Comparison of ENCODE assay signal across 16 cellular contexts in the genomic region with DNA sequence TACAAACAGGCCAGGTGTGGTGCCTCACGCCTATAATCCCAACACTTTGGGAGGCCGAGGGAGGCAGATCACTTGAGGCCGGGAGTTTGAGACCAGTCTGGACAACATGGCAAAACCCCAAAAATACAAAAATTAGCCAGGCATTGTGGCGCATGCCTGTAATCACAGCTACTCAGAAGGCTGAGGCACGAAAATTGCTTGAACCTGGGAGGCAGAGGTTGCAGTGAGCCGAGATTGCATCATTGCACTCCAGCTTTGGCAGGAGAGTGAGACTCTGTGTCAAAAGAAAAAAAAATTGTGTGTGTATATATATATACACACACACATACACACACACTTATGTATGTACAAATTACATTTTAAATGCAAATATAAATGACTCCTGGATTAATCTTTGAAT.
DNase-seq lines count a peak whose midpoint lies in the region; ATAC-seq and TF ChIP-seq lines count a peak whose summit lies in the region.
"Had no signal": no experiment of that assay in that cellular context is flagged by ENCODE, and none has a peak within 500 bp of the region (broad histone marks: within the 10 kb centered on the region; RNA-seq: fewer than 3 reads in every experiment).

No MANE protein-coding gene starts in this region.

- H3K27me3 Mint-ChIP-seq in activated CD4-positive, alpha-beta T cell treated with anti-CD3 and anti-CD28 coated beads, Interleukin-2, amount 10 ng/mL, durations not matched to agents 7 days and 5 days = no peaks in the 10 kb centered on the region
- H3K27me3 Mint-ChIP-seq in activated T-helper 2 cell treated with anti-CD3 and anti-CD28 coated beads, Interferon-gamma antibody, Interleukin-2, Interleukin-4, amounts not matched to agents 10 μg/mL and 5 μg/mL and 100 μg/mL, durations not matched to agents 14 hours and 24 hours and 36 hours (ENCODE audit: low read depth) = no peaks in the 10 kb centered on the region
- H3K27me3 Mint-ChIP-seq: stimulated activated naive B cell treated with anti-CD40 and anti-IgM and Interleukin-4, amounts not matched to agents 10 μg/mL and 1 μg/mL and 100 μg/mL, for 72 hours had no signal

- peaks cover 35% of the 10 kb centered on the region for H3K36me3 Mint-ChIP-seq in activated CD4-positive, alpha-beta T cell treated with anti-CD3 and anti-CD28 coated beads, Interleukin-2, amount 10 ng/mL, durations not matched to agents 7 days and 5 days (ENCODE audit: low read depth)
- H3K36me3 Mint-ChIP-seq in activated T-helper 2 cell treated with anti-CD3 and anti-CD28 coated beads, Interferon-gamma antibody, Interleukin-2, Interleukin-4, amounts not matched to agents 10 μg/mL and 5 μg/mL and 100 μg/mL, durations not matched to agents 14 hours and 24 hours and 36 hours (ENCODE audit: low read depth) = peaks cover 3% of the 10 kb centered on the region
- peaks cover 5% of the 10 kb centered on the region for H3K36me3 Mint-ChIP-seq in stimulated activated effector memory CD8-positive, alpha-beta T cell treated with anti-CD3 and anti-CD28 coated beads, Interleukin-12 subunit alpha, Interleukin-12 subunit beta, amount 100 ng/mL, for 72 hours

- peak; percentile 9 to 32 for TF ChIP-seq RAD21 in liver (IDR thresholded peaks at IDR 0.05)

- POLR2A ChIA-PET in activated CD4-positive, alpha-beta T cell treated with anti-CD3 and anti-CD28 coated beads, Interleukin-2, amount 10 ng/mL, durations not matched to agents 7 days and 5 days (lab: Charles Lee) = no interaction called here

- H3K4me3 Mint-ChIP-seq in activated CD4-positive, alpha-beta T cell treated with anti-CD3 and anti-CD28 coated beads, Interleukin-2, amount 10 ng/mL, durations not matched to agents 7 days and 5 days = no peak overlapping the region
- H3K4me3 Mint-ChIP-seq in activated T-helper 2 cell treated with anti-CD3 and anti-CD28 coated beads, Interferon-gamma antibody, Interleukin-2, Interleukin-4, amounts not matched to agents 10 μg/mL and 5 μg/mL and 100 μg/mL, durations not matched to agents 14 hours and 24 hours and 36 hours (ENCODE audit: low read depth) = no peak overlapping the region
- H3K4me3 Mint-ChIP-seq in stimulated activated effector memory CD8-positive, alpha-beta T cell treated with anti-CD3 and anti-CD28 coated beads, Interleukin-12 subunit alpha, Interleukin-12 subunit beta, amount 100 ng/mL, for 72 hours = no peak overlapping the region

- intact Hi-C loops in activated T-helper 2 cell treated with anti-CD3 and anti-CD28 coated beads, Interferon-gamma antibody, Interleukin-2, Interleukin-4, amounts not matched to agents 10 μg/mL and 5 μg/mL and 100 μg/mL, durations not matched to agents 14 hours and 24 hours and 36 hours (cut with micrococcal nuclease) = loop anchor here (5.0 kb wide), 1 partner anchor 107 kb away; no protein-coding TSS in a partner anchor

- ATAC-seq in DND-41 (ENCODE audit: insufficient read depth, low read depth) = no peak
- ATAC-seq in HG02870 (IDR thresholded peaks at IDR 0.05; ENCODE audit: unreplicated experiment) = no peak
- no peak for ATAC-seq in stimulated activated effector memory CD8-positive, alpha-beta T cell treated with anti-CD3 and anti-CD28 coated beads, Interleukin-12 subunit alpha, Interleukin-12 subunit beta, amount 100 ng/mL, for 72 hours

- CTCF ChIA-PET in activated CD4-positive, alpha-beta T cell treated with anti-CD3 and anti-CD28 coated beads, Interleukin-2, amount 10 ng/mL, durations not matched to agents 7 days and 5 days (lab: Charles Lee) = interaction anchor here (0.6 to 3.8 kb wide), 2 partner anchors 16 to 34 kb away, joined by 3 to 11 read pairs; no protein-coding TSS in a partner anchor

- H3K9me3 Mint-ChIP-seq in activated CD4-positive, alpha-beta T cell treated with anti-CD3 and anti-CD28 coated beads, Interleukin-2, amount 10 ng/mL, durations not matched to agents 7 days and 5 days = peaks cover 9% of the 10 kb centered on the region
- no peaks in the 10 kb centered on the region for H3K9me3 Mint-ChIP-seq in activated T-helper 2 cell treated with anti-CD3 and anti-CD28 coated beads, Interferon-gamma antibody, Interleukin-2, Interleukin-4, amounts not matched to agents 10 μg/mL and 5 μg/mL and 100 μg/mL, durations not matched to agents 14 hours and 24 hours and 36 hours
- H3K9me3 Mint-ChIP-seq in stimulated activated effector memory CD8-positive, alpha-beta T cell treated with anti-CD3 and anti-CD28 coated beads, Interleukin-12 subunit alpha, Interleukin-12 subunit beta, amount 100 ng/mL, for 72 hours = no peaks in the 10 kb centered on the region
- H3K9me3 Mint-ChIP-seq: HFFc6; stimulated activated naive B cell treated with anti-CD40 and anti-IgM and Interleukin-4, amounts not matched to agents 10 μg/mL and 1 μg/mL and 100 μg/mL, for 72 hours had no signal

- H3K9ac ChIP-seq in DND-41 (ENCODE audit: low read depth, low read length) = peak overlapping the region; percentile 30
- no peak overlapping the region for H3K9ac ChIP-seq in liver (ENCODE audit: low read depth in 1 of 2, low read length in 2 of 2)

- H3K79me2 ChIP-seq in DND-41 (ENCODE audit: insufficient read depth, low read length) = no peaks in the 10 kb centered on the region

- H3K4me3 ChIP-seq in DND-41 (ENCODE audit: low read depth in 1 of 2, low read length in 2 of 2) (0 out of 4 replicates have a peak overlapping the region, but pooled peaks of 1 of the 2 experiments have one; percentile 32), liver (ENCODE audit: low read depth in 1 of 3, low read length in 3 of 3) (no peak overlapping the region)
- H3K4me3 ChIP-seq: smooth muscle cell had no signal

- H3K27ac ChIP-seq in DND-41 (ENCODE audit: low read length) (peak overlapping the region; percentile 70), liver (ENCODE audit: low read depth in 1 of 2, low read length in 2 of 2) (no peak overlapping the region)
- H3K27ac ChIP-seq: C4-2B had no signal

- H2AFZ ChIP-seq in DND-41 (ENCODE audit: low read depth, low read length) = peak overlapping the region; percentile 65

- H3K36me3 ChIP-seq in DND-41 (ENCODE audit: insufficient read depth, low read length) (no peaks in the 10 kb centered on the region), liver (ENCODE audit: control insufficient read depth in 4 of 4, insufficient read depth in 3 of 4, low read depth in 1 of 4, low read length in 3 of 4) (no peaks in the 10 kb centered on the region)

- H3K9me3 ChIP-seq in DND-41 (ENCODE audit: insufficient read depth, low read length, severe bottlenecking) = no peaks in the 10 kb centered on the region
- H3K9me3 ChIP-seq in liver (ENCODE audit: control insufficient read depth in 4 of 4, low read length in 3 of 4) = no peaks in the 10 kb centered on the region

- no peaks in the 10 kb centered on the region for H3K27me3 ChIP-seq in DND-41 (ENCODE audit: insufficient read depth, low read length, poor library complexity)
- no peaks in the 10 kb centered on the region for H3K27me3 ChIP-seq in liver (ENCODE audit: control insufficient read depth in 4 of 4, insufficient read depth in 4 of 4, low read length in 3 of 4)

- H3K4me1 ChIP-seq in DND-41 (ENCODE audit: insufficient read depth, low read length) (peaks cover 45% of the 10 kb centered on the region), liver (ENCODE audit: control insufficient read depth in 4 of 4, insufficient read depth in 4 of 4, low read length in 3 of 4) (peaks cover 0 to 7% (median 0%) of the 10 kb centered on the region in 4 donors)

- DNase-seq in activated CD4-positive, alpha-beta T cell treated with anti-CD3 and anti-CD28 coated beads, Interleukin-2, amount 10 ng/mL, durations not matched to agents 7 days and 5 days = peak; percentile 28
- DNase-seq in activated CD4-positive, alpha-beta T cell treated with anti-CD3 and anti-CD28 coated beads for 48 hours = no peak
- peak; percentile 30 for DNase-seq in DND-41
- no peak for DNase-seq in activated T-helper 2 cell treated with anti-CD3 and anti-CD28 coated beads, Interferon-gamma antibody, Interleukin-2, Interleukin-4, amounts not matched to agents 10 μg/mL and 5 μg/mL and 100 μg/mL, durations not matched to agents 14 hours and 24 hours and 36 hours (ENCODE audit: low spot score)
- no peak for DNase-seq in T-helper 9 cell
- DNase-seq in stimulated activated effector memory CD8-positive, alpha-beta T cell treated with anti-CD3 and anti-CD28 coated beads, Interleukin-12 subunit alpha, Interleukin-12 subunit beta, amount 100 ng/mL, for 72 hours (ENCODE audit: low spot score in 2 of 2) = no peak
- DNase-seq: DMS79; effector memory CD4-positive, alpha-beta T cell; HFFc6; NCI-H1930; NCI-H526 had no signal

- H4K20me1 ChIP-seq in DND-41 (ENCODE audit: insufficient read depth, low read length) = no peaks in the 10 kb centered on the region

- H3K4me1 Mint-ChIP-seq in activated CD4-positive, alpha-beta T cell treated with anti-CD3 and anti-CD28 coated beads, Interleukin-2, amount 10 ng/mL, durations not matched to agents 7 days and 5 days = peaks cover 78% of the 10 kb centered on the region
- peaks cover 69% of the 10 kb centered on the region for H3K4me1 Mint-ChIP-seq in activated T-helper 2 cell treated with anti-CD3 and anti-CD28 coated beads, Interferon-gamma antibody, Interleukin-2, Interleukin-4, amounts not matched to agents 10 μg/mL and 5 μg/mL and 100 μg/mL, durations not matched to agents 14 hours and 24 hours and 36 hours (ENCODE audit: low read depth)
- peaks cover 49% of the 10 kb centered on the region for H3K4me1 Mint-ChIP-seq in stimulated activated effector memory CD8-positive, alpha-beta T cell treated with anti-CD3 and anti-CD28 coated beads, Interleukin-12 subunit alpha, Interleukin-12 subunit beta, amount 100 ng/mL, for 72 hours

- H3K4me2 ChIP-seq in DND-41 (ENCODE audit: insufficient read depth, low read length) = peak overlapping the region; percentile 45
- H3K4me2 ChIP-seq: smooth muscle cell had no signal

- WGBS in liver = 57% methylated on average over 6 of the region's 6 CpGs

- no peak for TF ChIP-seq CTCF in DND-41 (IDR thresholded peaks at IDR 0.05; ENCODE audit: borderline replicate concordance, extremely low read depth, low read length, poor library complexity, severe bottlenecking)
- TF ChIP-seq CTCF in liver (IDR thresholded peaks at IDR 0.05; ENCODE audit: low read depth, low read length, missing input control) = no peak

- H3K27ac Mint-ChIP-seq in activated CD4-positive, alpha-beta T cell treated with anti-CD3 and anti-CD28 coated beads, Interleukin-2, amount 10 ng/mL, durations not matched to agents 7 days and 5 days = peak overlapping the region; percentile 89
- peak overlapping the region; percentile 77 for H3K27ac Mint-ChIP-seq in activated T-helper 2 cell treated with anti-CD3 and anti-CD28 coated beads, Interferon-gamma antibody, Interleukin-2, Interleukin-4, amounts not matched to agents 10 μg/mL and 5 μg/mL and 100 μg/mL, durations not matched to agents 14 hours and 24 hours and 36 hours
- no peak overlapping the region for H3K27ac Mint-ChIP-seq in stimulated activated effector memory CD8-positive, alpha-beta T cell treated with anti-CD3 and anti-CD28 coated beads, Interleukin-12 subunit alpha, Interleukin-12 subunit beta, amount 100 ng/mL, for 72 hours
- H3K27ac Mint-ChIP-seq: HFFc6 had no signal

TF ChIP-seq in liver, 16 proteins besides CTCF, POLR2A, EP300 and RAD21 (continues in another document):
- TF ChIP-seq HNF4A (conservative IDR thresholded peaks at IDR 0.05) = peak; percentile 23 to 51
- TF ChIP-seq FOXA2 (IDR thresholded peaks at IDR 0.05) = no peak
- no peak for TF ChIP-seq SP1 (IDR thresholded peaks at IDR 0.05)
- TF ChIP-seq EGR1 (IDR thresholded peaks at IDR 0.05; ENCODE audit: low read depth in 2 of 2) = no peak
- no peak for TF ChIP-seq HNF4G (IDR thresholded peaks at IDR 0.05)

Comparison
In these comparisons a context has a peak if more than half of its experiments do, and no peak if none do; other contexts are left out.
1. DNase-seq: peak in activated CD4-positive, alpha-beta T cell treated with anti-CD3 and anti-CD28 coated beads, Interleukin-2, amount 10 ng/mL, durations not matched to agents 7 days and 5 days (single experiment) and DND-41 (single experiment); none in activated CD4-positive, alpha-beta T cell treated with anti-CD3 and anti-CD28 coated beads for 48 hours (single experiment), activated T-helper 2 cell treated with anti-CD3 and anti-CD28 coated beads, Interferon-gamma antibody, Interleukin-2, Interleukin-4, amounts not matched to agents 10 μg/mL and 5 μg/mL and 100 μg/mL, durations not matched to agents 14 hours and 24 hours and 36 hours (single experiment), T-helper 9 cell (single experiment) and stimulated activated effector memory CD8-positive, alpha-beta T cell treated with anti-CD3 and anti-CD28 coated beads, Interleukin-12 subunit alpha, Interleukin-12 subunit beta, amount 100 ng/mL, for 72 hours (0 of 2).